ENCODE assay signal across 8 cellular contexts in the genomic region with DNA sequence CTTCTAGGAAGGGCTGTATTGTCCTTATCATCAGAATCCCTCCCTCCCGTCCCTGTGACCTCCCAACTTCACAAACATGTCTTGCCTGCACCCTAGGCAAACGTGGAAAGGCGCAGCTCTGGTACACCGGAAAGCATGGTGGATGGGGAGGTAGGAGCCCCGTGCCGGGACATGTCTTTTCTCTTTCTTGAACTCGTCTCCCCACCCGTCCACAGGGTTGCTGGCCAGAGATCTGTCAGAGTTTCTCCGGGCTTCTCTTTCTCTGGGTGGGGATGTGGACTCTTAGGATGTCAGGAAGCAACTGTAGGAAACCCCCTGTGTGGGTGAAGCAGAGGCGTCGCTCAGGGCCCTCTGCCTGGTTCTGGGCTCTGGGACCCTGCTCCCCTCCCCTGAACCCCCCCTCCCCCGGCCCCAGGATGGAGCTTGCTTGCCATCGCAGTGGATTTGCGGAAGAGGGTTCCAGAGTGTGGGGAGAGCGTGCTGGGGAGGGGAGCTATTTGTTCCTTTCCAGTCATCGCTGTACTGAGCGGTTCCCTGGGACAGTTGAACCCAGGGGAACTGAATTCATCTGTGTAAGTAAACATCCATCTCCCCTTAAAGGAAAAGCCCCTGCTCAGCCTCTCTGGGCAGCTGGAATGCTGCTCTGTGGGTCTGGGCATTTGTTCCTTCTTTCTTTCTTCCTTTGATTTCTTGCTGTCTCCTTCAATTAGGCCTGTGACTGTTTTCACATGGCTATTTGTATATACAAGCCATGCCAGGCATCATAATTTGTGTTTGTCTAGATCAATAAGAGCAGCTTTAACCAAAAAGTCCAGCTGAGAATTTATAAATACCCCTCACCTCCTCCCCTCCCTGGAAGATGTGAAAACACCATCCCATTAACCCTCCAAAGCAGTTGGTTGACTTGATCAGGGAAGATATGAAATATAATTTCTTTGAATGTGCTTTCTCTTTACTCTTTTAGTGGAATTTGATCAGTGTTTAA.
DNase-seq lines count a peak whose midpoint lies in the region; ATAC-seq and TF ChIP-seq lines count a peak whose summit lies in the region.

No MANE protein-coding gene starts in this region.

- H3K4me1 ChIP-seq in KMS-11 (ENCODE audit: low read depth, poor library complexity, severe bottlenecking): peaks cover 45% of the 10 kb centered on the region
- peaks cover 46 to 100% (median 91%) of the 10 kb centered on the region in 6 donors for H3K4me1 ChIP-seq in spleen

- no peaks in the 10 kb centered on the region for H3K9me3 ChIP-seq in spleen

- H3K36me3 Mint-ChIP-seq in activated naive CD8-positive, alpha-beta T cell: peaks cover 3% of the 10 kb centered on the region
- H3K36me3 Mint-ChIP-seq in immature natural killer cell: peaks cover 0 to 3% (median 0%) of the 10 kb centered on the region in 3 donors

- DNase-seq in immature natural killer cell (no peak), spleen (no peak), DMS114 treated with DMSO at 0.1 percent for 48 hours (lab: John Stamatoyannopoulos, UW; ENCODE audit: unreplicated experiment) (no peak), lower leg skin (ENCODE audit: low spot score in 2 of 2) (no peak)
- no peak for DNase-seq in NK-92 treated with Interleukin-12 subunit alpha and Interleukin-12 subunit beta, amount 100 ng/mL, for 24 hours (lab: John Stamatoyannopoulos, UW)

- no peak overlapping the region for H3K4me3 Mint-ChIP-seq in activated naive CD8-positive, alpha-beta T cell
- peak overlapping the region; percentile 57 to 79 (median 62) for H3K4me3 Mint-ChIP-seq in immature natural killer cell

- no peak for ATAC-seq in HG03354 (IDR thresholded peaks at IDR 0.05; ENCODE audit: poor library complexity, severe bottlenecking, unreplicated experiment)

- H3K36me3 ChIP-seq in KMS-11 (ENCODE audit: insufficient read depth) (no peaks in the 10 kb centered on the region), spleen (no peaks in the 10 kb centered on the region)

- peak overlapping the region; percentile 79 for H3K27ac Mint-ChIP-seq in activated naive CD8-positive, alpha-beta T cell
- peak overlapping the region; percentile 98 to 100 (median 99) for H3K27ac Mint-ChIP-seq in immature natural killer cell

- H3K27me3 ChIP-seq in KMS-11 (ENCODE audit: insufficient read depth, low read depth) (no peaks in the 10 kb centered on the region), spleen (replicated peaks in 1 of 7) (no peaks in the 10 kb centered on the region)

- peaks cover 57% of the 10 kb centered on the region for H3K4me1 Mint-ChIP-seq in activated naive CD8-positive, alpha-beta T cell (ENCODE audit: low read depth)
- peaks cover 95 to 98% of the 10 kb centered on the region in 2 donors for H3K4me1 Mint-ChIP-seq in immature natural killer cell

- H3K4me3 ChIP-seq in KMS-11 (IDR thresholded peaks at IDR 0.05; ENCODE audit: insufficient read depth, low read depth, low read length) (no peak overlapping the region), spleen (no peak overlapping the region), lower leg skin (ENCODE audit: low read depth, poor library complexity, severe bottlenecking) (no peak overlapping the region)

- no peak overlapping the region for H2AFZ ChIP-seq in KMS-11 (ENCODE audit: low read depth)

- 64 to 83% (median 77%) methylated on average over 17 of the region's 17 CpGs for WGBS in spleen, 5 donors
- WGBS in lower leg skin, 2 donors: 42 to 44% methylated on average over 14 to 17 of the region's 17 CpGs

- TF ChIP-seq POLR2A in spleen (IDR thresholded peaks at IDR 0.05) (no peak), lower leg skin (IDR thresholded peaks at IDR 0.05) (no peak)

- H4K20me1 ChIP-seq in KMS-11 (ENCODE audit: insufficient read depth): no peaks in the 10 kb centered on the region

- peak overlapping the region; percentile 87; the same call in 1 of the 2 replicates for H3K4me2 ChIP-seq in KMS-11

- intact Hi-C loops in spleen (cut with DNase I; ENCODE audit: low total_unique reads): no loop called here
- intact Hi-C loops in lower leg skin (cut with DNase I; ENCODE audit: low total_unique reads): no loop called here

- TF ChIP-seq CTCF in KMS-11 (conservative IDR thresholded peaks at IDR 0.05; ENCODE audit: low read depth, low read length) (no peak), spleen (IDR thresholded peaks at IDR 0.05 in 8 of 11, conservative IDR thresholded peaks at IDR 0.05 in 3 of 11) (no peak), lower leg skin (IDR thresholded peaks at IDR 0.05) (no peak)

- H3K9me3 Mint-ChIP-seq in activated naive CD8-positive, alpha-beta T cell (ENCODE audit: low read depth): no peaks in the 10 kb centered on the region
- H3K9me3 Mint-ChIP-seq in immature natural killer cell: no peaks in the 10 kb centered on the region

- H3K79me2 ChIP-seq in KMS-11 (ENCODE audit: insufficient read depth, low read depth): no peaks in the 10 kb centered on the region

- no peaks in the 10 kb centered on the region for H3K27me3 Mint-ChIP-seq in activated naive CD8-positive, alpha-beta T cell
- peaks cover 2 to 7% (median 6%) of the 10 kb centered on the region in 3 donors for H3K27me3 Mint-ChIP-seq in immature natural killer cell (ENCODE audit: low read depth in 3 of 3)

- H3K9ac ChIP-seq in KMS-11: no peak overlapping the region; the same call in 1 of the 2 replicates

- H3K27ac ChIP-seq in KMS-11: peak overlapping the region; percentile 57; the same call in 1 of the 2 replicates
- H3K27ac ChIP-seq in spleen: peak overlapping the region in 7 of 8 donors; percentile 41 to 69 (median 64)
